Comparison of ENCODE assay signal across 12 cellular contexts in the genomic region with DNA sequence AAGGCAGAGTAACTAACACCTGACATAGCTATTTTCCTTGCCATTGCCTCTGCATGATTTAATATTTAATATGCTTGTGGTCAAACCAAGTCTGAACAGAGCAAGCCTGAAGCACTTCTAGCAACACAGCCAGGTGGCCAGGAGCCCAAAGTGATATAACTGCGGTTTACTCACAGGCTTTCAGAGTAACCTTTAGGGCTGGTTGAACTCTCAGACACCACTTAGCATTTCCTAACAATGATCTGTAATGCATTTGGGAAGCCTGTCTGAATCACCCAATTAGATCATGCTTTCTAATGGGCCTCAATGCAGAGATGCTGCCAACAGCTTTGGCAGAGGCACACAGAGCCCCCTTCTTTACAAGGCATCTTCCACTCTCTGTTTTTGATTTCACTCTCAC.
DNase-seq lines count a peak whose midpoint lies in the region; ATAC-seq and TF ChIP-seq lines count a peak whose summit lies in the region.
"Had no signal": no experiment of that assay in that cellular context is flagged by ENCODE, and none has a peak within 500 bp of the region (broad histone marks: within the 10 kb centered on the region; RNA-seq: fewer than 3 reads in every experiment).

No MANE protein-coding gene starts in this region.

- H3K9me3 Mint-ChIP-seq in endothelial cell (ENCODE audit: unreplicated experiment) = no peaks in the 10 kb centered on the region

- H3K27ac Mint-ChIP-seq in endothelial cell (ENCODE audit: unreplicated experiment) = no peak overlapping the region
- H3K27ac Mint-ChIP-seq: dendritic cell treated with granulocyte-macrophage colony-stimulating factor and Interleukin-4, amounts not matched to agents 40 ng/mL and 50 ng/mL, for 4 days had no signal

- 0% methylated on average over 1 of the region's 1 CpG for WGBS in tibial nerve, 2 donors

- no peaks in the 10 kb centered on the region for H3K4me1 ChIP-seq in breast epithelium
- peaks cover 0 to 24% (median 0%) of the 10 kb centered on the region in 4 donors for H3K4me1 ChIP-seq in tibial nerve
- H3K4me1 ChIP-seq: A549 had no signal

- peak in 1 of 2 donors; percentile 61 for TF ChIP-seq EP300 in tibial nerve (IDR thresholded peaks at IDR 0.05)

- TF ChIP-seq POLR2A in breast epithelium (IDR thresholded peaks at IDR 0.05) = no peak
- no peak for TF ChIP-seq POLR2A in tibial nerve (IDR thresholded peaks at IDR 0.05)

- no peaks in the 10 kb centered on the region for H3K9me3 ChIP-seq in breast epithelium
- H3K9me3 ChIP-seq in tibial nerve = peaks cover 0 to 9% (median 0%) of the 10 kb centered on the region in 4 donors

- H3K36me3 Mint-ChIP-seq in endothelial cell (ENCODE audit: low read depth, unreplicated experiment) = no peaks in the 10 kb centered on the region

- H3K4me3 Mint-ChIP-seq in endothelial cell (ENCODE audit: unreplicated experiment) = no peak overlapping the region
- H3K4me3 Mint-ChIP-seq: dendritic cell treated with granulocyte-macrophage colony-stimulating factor and Interleukin-4, amounts not matched to agents 40 ng/mL and 50 ng/mL, for 4 days had no signal

- TF ChIP-seq CTCF in breast epithelium (IDR thresholded peaks at IDR 0.05) (no peak), tibial nerve (IDR thresholded peaks at IDR 0.05) (no peak), endothelial cell (IDR thresholded peaks at IDR 0.05; ENCODE audit: unreplicated experiment) (no peak)

- H3K36me3 ChIP-seq in breast epithelium (no peaks in the 10 kb centered on the region), tibial nerve (no peaks in the 10 kb centered on the region)

- H3K4me3 ChIP-seq in breast epithelium (no peak overlapping the region), tibial nerve (no peak overlapping the region)
- H3K4me3 ChIP-seq: A549, smooth muscle cell had no signal

- H3K27ac ChIP-seq in breast epithelium (peak overlapping the region; percentile 84 to 90), tibial nerve (peak overlapping the region in 2 of 4 donors; percentile 43 to 78)
- H3K27ac ChIP-seq: A549 had no signal

- DNase-seq in NCI-H1417 (lab: John Stamatoyannopoulos, UW) = peak in 2 of 3 experiments; percentile 16 to 77
- no peak for DNase-seq in NCI-H1417 treated with DMSO at 0.1 percent for 48 hours (lab: John Stamatoyannopoulos, UW)
- DNase-seq in breast epithelium (ENCODE audit: low spot score in 2 of 2) = peak in 1 of 2 donors; percentile 83
- DNase-seq in tibial nerve (ENCODE audit: low spot score in 2 of 2) = peak; percentile 48 to 77
- no peak for DNase-seq in endothelial cell (ENCODE audit: low spot score)
- DNase-seq in MV-4-11 (lab: John Stamatoyannopoulos, UW) = no peak
- DNase-seq in HuH-7 (ENCODE audit: low spot score) = no peak
- DNase-seq: NCI-H1048 had no signal

- ATAC-seq in HG03469 (IDR thresholded peaks at IDR 0.05; ENCODE audit: unreplicated experiment) = peak; percentile 68
- ATAC-seq: A549 had no signal

- no peaks in the 10 kb centered on the region for H3K27me3 ChIP-seq in breast epithelium
- no peaks in the 10 kb centered on the region for H3K27me3 ChIP-seq in tibial nerve

- peaks cover 5% of the 10 kb centered on the region for H3K27me3 Mint-ChIP-seq in endothelial cell (ENCODE audit: unreplicated experiment)
- H3K27me3 Mint-ChIP-seq: dendritic cell treated with granulocyte-macrophage colony-stimulating factor and Interleukin-4, amounts not matched to agents 40 ng/mL and 50 ng/mL, for 4 days had no signal

- intact Hi-C loops in breast epithelium (cut with DNase I; ENCODE audit: low total_unique reads) = no loop called here

- no peaks in the 10 kb centered on the region for H3K4me1 Mint-ChIP-seq in endothelial cell (ENCODE audit: unreplicated experiment)

Comparison
In these comparisons a context has a peak if more than half of its experiments do, and no peak if none do; other contexts are left out.
1. DNase-seq: peak in NCI-H1417 (2 of 3) and tibial nerve (2 of 2); none in NCI-H1417 treated with DMSO at 0.1 percent for 48 hours (single experiment), endothelial cell (single experiment), MV-4-11 (single experiment) and HuH-7 (single experiment).